9 cellular contexts compared by ENCODE assay signal in the genomic region with DNA sequence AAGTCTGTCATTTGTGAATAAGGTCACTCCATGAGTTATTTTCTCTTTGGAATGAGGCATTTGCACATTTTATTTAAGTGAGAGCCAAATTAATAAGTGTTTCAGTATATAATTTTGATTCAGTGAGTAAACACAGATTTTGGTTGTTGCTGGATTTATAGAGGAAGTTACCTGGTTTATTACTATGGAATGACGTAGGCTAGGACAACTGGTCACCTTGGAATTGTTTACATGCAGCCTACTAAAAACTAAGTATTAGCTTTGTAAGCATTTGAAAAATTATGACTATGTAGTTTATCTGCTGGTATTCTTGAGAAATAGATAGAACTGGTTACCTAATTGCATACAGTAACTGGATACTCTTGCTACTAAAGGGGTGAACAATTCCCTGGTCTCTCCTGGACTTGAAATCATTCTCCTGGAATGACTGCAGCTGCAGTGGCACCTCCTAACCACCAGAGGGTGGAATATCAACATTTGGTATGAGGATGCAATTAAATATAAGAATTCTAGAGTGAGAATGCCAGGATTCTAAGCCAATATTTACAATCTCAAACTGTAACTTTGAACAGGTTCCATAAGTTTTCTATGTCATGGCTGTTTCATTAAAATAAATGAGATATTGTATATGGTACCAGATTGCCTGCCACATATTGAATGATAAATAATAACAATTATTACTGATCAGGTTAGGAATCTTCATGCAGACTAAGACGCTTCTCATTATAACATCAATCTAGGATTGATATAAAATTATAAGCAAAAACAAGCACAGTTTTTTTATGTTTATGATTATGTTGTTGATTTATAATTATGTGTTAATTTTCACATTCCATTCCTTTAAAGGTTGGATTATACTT. TPM values are rescaled to one million over a fixed set of nuclear protein-coding genes. Genes with fewer than 3 reads are reported as not detected.
A peak's percentile ranks its signal among the peaks of the same experiment; 100 is the strongest.
DNase-seq lines count a peak whose midpoint lies in the region; ATAC-seq, FAIRE-seq and TF ChIP-seq lines count a peak whose summit lies in the region.
"Had no signal": no experiment of that assay in that cellular context is flagged by ENCODE, and none has a peak within 500 bp of the region (broad histone marks: within the 10 kb centered on the region; RNA-seq: fewer than 3 reads in every experiment).

No MANE protein-coding gene starts in this region.

- POLR2A ChIA-PET in A549 (lab: Yijun Ruan, JAX) = no interaction called here

- TF ChIP-seq CTCF in A549 (IDR thresholded peaks at IDR 0.05) = 0 out of 3 replicates have a peak, but pooled peaks have one; percentile 10

- 41% methylated on average over 2 of the region's 2 CpGs for WGBS in A549 (ENCODE audit: missing lambda C conversion rate)

- no peaks in the 10 kb centered on the region for H3K4me1 ChIP-seq in A549

- no peak overlapping the region for H3K4me3 ChIP-seq in A549

- no peak overlapping the region for H3K4me2 ChIP-seq in A549

- DNase-seq in A549 (ENCODE audit: low read depth in 1 of 2, low spot score in 1 of 2) (peak; percentile 0 to 29), G401 (ENCODE audit: low spot score) (peak; percentile 8), NCI-H1092 (lab: John Stamatoyannopoulos, UW) (peak; percentile 33), activated T-cell treated with anti-CD3 and anti-CD28 coated beads for 48 hours (ENCODE audit: low read depth) (peak; percentile 4), left cardiac atrium (peak; percentile 40)
- DNase-seq in stimulated activated CD4-positive, alpha-beta T cell treated with anti-CD3 and anti-CD28 coated beads, Interleukin-12 subunit alpha, Interleukin-12 subunit beta, amount 100 ng/mL, for 48 hours (ENCODE audit: low read depth in 2 of 3, low spot score in 1 of 3) = peak in 2 of 3 donors; percentile 4 to 13

- CTCF ChIA-PET in A549 (lab: Yijun Ruan, JAX) = interaction anchor here (0.6 to 1.4 kb wide), 3 partner anchors 443 to 746 kb away, joined by 3 read pairs; no protein-coding TSS in a partner anchor

- no peak overlapping the region for H3K27ac ChIP-seq in A549

- intact Hi-C loops in left cardiac atrium (cut with DNase I) = loop anchor here in 1 of 2 donors (5.0 kb wide), 2 partner anchors 391 to 746 kb away; no protein-coding TSS in a partner anchor

- no peak for FAIRE-seq in A549 (lab: Jason Lieb, UNC)

- no peaks in the 10 kb centered on the region for H3K9me3 ChIP-seq in A549

- TF ChIP-seq RAD21 in A549 (conservative IDR thresholded peaks at IDR 0.05 in 1 of 2, IDR thresholded peaks at IDR 0.05 in 1 of 2) = peak in 1 of 2 experiments; percentile 28; a peak in 1 of 5 replicates

- TF ChIP-seq POLR2A in A549 (IDR thresholded peaks at IDR 0.05; ENCODE audit: low read length) = no peak

- TF ChIP-seq EP300 in A549 (IDR thresholded peaks at IDR 0.05) = no peak

- ATAC-seq in A549 = no peak
- ATAC-seq in left cardiac atrium = peak in 1 of 2 donors; percentile 47
- no peak for ATAC-seq in GM19397 (IDR thresholded peaks at IDR 0.05; ENCODE audit: unreplicated experiment)
- no peak for ATAC-seq in HG02884 (IDR thresholded peaks at IDR 0.05; ENCODE audit: unreplicated experiment)

- in situ Hi-C loops in G401 (cut with HindIII; ENCODE audit: low sequenced_read_pairs) = no loop called here

TF ChIP-seq in A549, 52 proteins besides CTCF, POLR2A, EP300 and RAD21:
- TF ChIP-seq JUN (IDR thresholded peaks at IDR 0.05) (no peak), RFX5 (IDR thresholded peaks at IDR 0.05) (no peak), KDM1A (IDR thresholded peaks at IDR 0.05; ENCODE audit: low read depth) (no peak), BHLHE40 (IDR thresholded peaks at IDR 0.05; ENCODE audit: low read depth, low read length) (no peak), POLR2AphosphoS2 (conservative IDR thresholded peaks at IDR 0.05; ENCODE audit: low read length) (no peak), CHD2 (IDR thresholded peaks at IDR 0.05; ENCODE audit: low read length, partially characterized antibody) (no peak), HOXA7 (CRISPR knock-in tag; IDR thresholded peaks at IDR 0.05) (no peak)

RNA-seq across cellular contexts. Expression of a gene that starts 3.5 kb away (rescaled TPM):
- not detected in 2 replicates for polyA plus RNA-seq in A549 (2011; rRNA removed)
- polyA plus RNA-seq in A549 (2012; cell fraction: cytosol; rRNA removed) = not detected in 2 replicates
- not detected in 2 replicates for polyA plus RNA-seq in A549 (2012; cell fraction: nucleus; rRNA removed)
- not detected in 3 replicates for polyA plus RNA-seq in A549 (2017; fragmentation: RNase III; extraction: RNeasy Plus Mini Kit Qiagen cat#74134 plus additional on column Dnase treatment)
- polyA minus RNA-seq in A549 (2011; rRNA and poly(A)+ RNA removed) = not detected in 2 replicates
- total RNA-seq in G401 (2014; rRNA removed; shearing (Covaris generic)) = not detected in 2 replicates
- total RNA-seq in left cardiac atrium = not detected
- total RNA-seq: dermis microvascular lymphatic vessel endothelial cell had no signal

RNA-seq across cellular contexts. Expression of a gene that starts 7.5 kb away (rescaled TPM):
- polyA plus RNA-seq in A549 (2011; rRNA removed) = not detected in 2 replicates
- polyA plus RNA-seq in A549 (2012; cell fraction: cytosol; rRNA removed) = not detected in 2 replicates
- not detected in 2 replicates for polyA plus RNA-seq in A549 (2012; cell fraction: nucleus; rRNA removed)
- not detected in 3 replicates for polyA plus RNA-seq in A549 (2017; fragmentation: RNase III; extraction: RNeasy Plus Mini Kit Qiagen cat#74134 plus additional on column Dnase treatment)
- polyA minus RNA-seq in A549 (2011; rRNA and poly(A)+ RNA removed) = not detected in 2 replicates
- total RNA-seq in G401 (2014; rRNA removed; shearing (Covaris generic)) = not detected in 2 replicates
- total RNA-seq in left cardiac atrium = not detected
- total RNA-seq: dermis microvascular lymphatic vessel endothelial cell had no signal

RNA-seq across cellular contexts. Expression of a gene that starts 20.8 kb away (rescaled TPM):
- polyA plus RNA-seq in A549 (2011; rRNA removed) (not detected in 2 replicates), A549 (2017; fragmentation: RNase III; extraction: RNeasy Plus Mini Kit Qiagen cat#74134 plus additional on column Dnase treatment) (not detected in 3 replicates)
- polyA plus RNA-seq in A549 (2012; cell fraction: cytosol; rRNA removed) = not detected in 2 replicates
- polyA plus RNA-seq in A549 (2012; cell fraction: nucleus; rRNA removed) = not detected in 2 replicates
- not detected in 2 replicates for polyA minus RNA-seq in A549 (2011; rRNA and poly(A)+ RNA removed)
- not detected in 2 replicates for total RNA-seq in G401 (2014; rRNA removed; shearing (Covaris generic))
- not detected for total RNA-seq in left cardiac atrium
- total RNA-seq: dermis microvascular lymphatic vessel endothelial cell had no signal

RNA-seq across cellular contexts. Expression of a gene that starts 31.1 kb away (rescaled TPM):
- polyA plus RNA-seq in A549 (2011; rRNA removed) (not detected in 2 replicates), A549 (2017; fragmentation: RNase III; extraction: RNeasy Plus Mini Kit Qiagen cat#74134 plus additional on column Dnase treatment) (not detected in 3 replicates)
- polyA plus RNA-seq in A549 (2012; cell fraction: cytosol; rRNA removed) = not detected in 2 replicates
- not detected in 2 replicates for polyA plus RNA-seq in A549 (2012; cell fraction: nucleus; rRNA removed)
- not detected in 2 replicates for polyA minus RNA-seq in A549 (2011; rRNA and poly(A)+ RNA removed)
- not detected in 2 replicates for total RNA-seq in G401 (2014; rRNA removed; shearing (Covaris generic))
- not detected for total RNA-seq in left cardiac atrium
- total RNA-seq: dermis microvascular lymphatic vessel endothelial cell had no signal

RNA-seq across cellular contexts. Expression of a gene that starts 51.6 kb away (rescaled TPM):
- polyA plus RNA-seq in A549 (2011; rRNA removed) = not detected in 2 replicates
- not detected in 2 replicates for polyA plus RNA-seq in A549 (2012; cell fraction: cytosol; rRNA removed)
- not detected in 2 replicates for polyA plus RNA-seq in A549 (2012; cell fraction: nucleus; rRNA removed)
- not detected in 3 replicates for polyA plus RNA-seq in A549 (2017; fragmentation: RNase III; extraction: RNeasy Plus Mini Kit Qiagen cat#74134 plus additional on column Dnase treatment)
- polyA minus RNA-seq in A549 (2011; rRNA and poly(A)+ RNA removed) = not detected in 2 replicates
- total RNA-seq in G401 (2014; rRNA removed; shearing (Covaris generic)) = not detected in 2 replicates
- total RNA-seq in left cardiac atrium = not detected
- total RNA-seq: dermis microvascular lymphatic vessel endothelial cell had no signal
